Comparison of ENCODE assay signal across 25 cellular contexts in the genomic region with DNA sequence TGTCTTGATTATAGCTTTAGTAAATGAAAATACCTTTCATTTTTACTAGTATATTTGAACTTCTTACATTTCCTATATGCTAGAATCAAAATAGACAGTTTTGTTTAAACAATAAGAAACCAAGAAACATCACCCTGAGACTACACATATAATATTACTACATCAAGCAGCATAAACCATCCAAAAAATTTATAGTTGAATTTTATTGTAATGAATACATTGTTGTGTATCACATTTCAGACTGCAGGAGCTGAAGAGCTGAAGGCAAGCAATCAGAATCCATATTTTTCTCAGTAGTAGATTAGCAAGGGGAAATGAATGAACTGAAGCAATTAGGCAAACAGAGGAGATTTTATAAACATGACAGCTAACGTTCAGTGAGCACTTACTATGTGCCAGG.
A peak's percentile ranks its signal among the peaks of the same experiment; 100 is the strongest.
DNase-seq lines count a peak whose midpoint lies in the region; ATAC-seq, FAIRE-seq and TF ChIP-seq lines count a peak whose summit lies in the region.
"Had no signal": no experiment of that assay in that cellular context is flagged by ENCODE, and none has a peak within 500 bp of the region (broad histone marks: within the 10 kb centered on the region; RNA-seq: fewer than 3 reads in every experiment).

No MANE protein-coding gene starts in this region.

- ATAC-seq in IMR-90 (ENCODE audit: low read depth): peak; percentile 60; the same call in 1 of the 2 replicates
- ATAC-seq in GM19023 (IDR thresholded peaks at IDR 0.05; ENCODE audit: unreplicated experiment): no peak
- ATAC-seq: A549 had no signal

- CTCF ChIA-PET in IMR-90 (lab: Yijun Ruan, JAX): interaction anchor here (0.5 to 0.6 kb wide), 2 partner anchors 187 to 273 kb away, joined by 3 to 4 read pairs; no protein-coding TSS in a partner anchor

- POLR2A ChIA-PET in IMR-90 (lab: Charles Lee; ENCODE audit: unreplicated experiment): no interaction called here

- H3K27me3 ChIP-seq in IMR-90 (ENCODE audit: control insufficient read depth, insufficient read depth, low read length) (no peaks in the 10 kb centered on the region), adipocyte (replicated peaks; ENCODE audit: control insufficient read depth, insufficient read depth, low read length) (no peaks in the 10 kb centered on the region), ascending aorta (no peaks in the 10 kb centered on the region)
- H3K27me3 ChIP-seq: BE2C; BLaER1 treated with 17β-estradiol and CSF1 and Interleukin-3, amounts not matched to agents 10 nM and 100 nM had no signal

- no peak overlapping the region for H2AK9ac ChIP-seq in IMR-90 (replicated peaks; ENCODE audit: low read depth, low read length, poor library complexity)

- no peak overlapping the region for H4K5ac ChIP-seq in IMR-90 (ENCODE audit: low read depth, low read length)

- no peak overlapping the region for H3K23ac ChIP-seq in IMR-90 (ENCODE audit: low read depth, low read length)

- WGBS in IMR-90 (ENCODE audit: extremely low coverage in 2 of 2, insufficient read length in 1 of 2), 2 experiments: no CpG with 5 or more reads among the region's 1 CpG

- H3K4me3 ChIP-seq in IMR-90 (ENCODE audit: insufficient read depth, low read depth, low read length): no peak overlapping the region
- H3K4me3 ChIP-seq in adipocyte (ENCODE audit: low read length): no peak overlapping the region
- no peak overlapping the region for H3K4me3 ChIP-seq in ascending aorta
- H3K4me3 ChIP-seq: A549; BLaER1 treated with 17β-estradiol and CSF1 and Interleukin-3, amounts not matched to agents 10 nM and 100 nM; GM23248 had no signal

- no peaks in the 10 kb centered on the region for H3K79me1 ChIP-seq in IMR-90 (ENCODE audit: low read depth in 1 of 2, low read length in 2 of 2)

- no peak overlapping the region for H2BK120ac ChIP-seq in IMR-90 (ENCODE audit: low read depth, low read length)

- peak; percentile 77 for FAIRE-seq in D721Med (lab: Jason Lieb, UNC)
- FAIRE-seq: G401.6, GM12892, GM19239, H1 had no signal

- H3K4me2 ChIP-seq in IMR-90 (ENCODE audit: low read depth, low read length): no peak overlapping the region
- H3K4me2 ChIP-seq: A549; BLaER1 treated with 17β-estradiol and CSF1 and Interleukin-3, amounts not matched to agents 10 nM and 100 nM had no signal

- no peak overlapping the region for H2BK15ac ChIP-seq in IMR-90 (ENCODE audit: low read depth, low read length)

- H2BK20ac ChIP-seq in IMR-90 (ENCODE audit: low read depth, low read length): no peak overlapping the region

- H3K4ac ChIP-seq in IMR-90 (ENCODE audit: low read depth, low read length): no peak overlapping the region

- DNase-seq in D721Med (ENCODE audit: insufficient read length, low spot score) (no peak), IMR-90 (no peak), adipocyte (ENCODE audit: low read depth) (peak; percentile 53), iris pigment epithelial cell (ENCODE audit: low read depth) (peak; percentile 10), ascending aorta (ENCODE audit: low spot score in 2 of 2) (no peak), NCI-H345 treated with DMSO at 0.1 percent for 48 hours (lab: John Stamatoyannopoulos, UW; ENCODE audit: unreplicated experiment) (no peak)
- DNase-seq in activated CD4-positive, alpha-beta T cell treated with anti-CD3 and anti-CD28 coated beads for 48 hours: no peak
- DNase-seq: 8988T; ACHN; AML-193; BE2C; CD4-positive, alpha-beta T cell; CD8-positive, alpha-beta memory T cell; DMS153; DND-41; GM23248; H7; HCEC 1CT had no signal

- no peak overlapping the region for H4K8ac ChIP-seq in IMR-90 (ENCODE audit: low read depth in 2 of 2, low read length in 2 of 2)

- no peaks in the 10 kb centered on the region for H4K20me1 ChIP-seq in IMR-90 (ENCODE audit: insufficient read depth, low read length)
- H4K20me1 ChIP-seq: BLaER1 treated with 17β-estradiol and CSF1 and Interleukin-3, amounts not matched to agents 10 nM and 100 nM had no signal

- no peak overlapping the region for H3K56ac ChIP-seq in IMR-90 (ENCODE audit: extremely low read depth, insufficient read depth, low read length)

- no peak overlapping the region for H3K27ac ChIP-seq in IMR-90 (ENCODE audit: insufficient read depth, low read length)
- H3K27ac ChIP-seq in ascending aorta: no peak overlapping the region
- H3K27ac ChIP-seq: A549; BLaER1 treated with 17β-estradiol and CSF1 and Interleukin-3, amounts not matched to agents 10 nM and 100 nM; GM23248 had no signal

- no peak overlapping the region for H4K91ac ChIP-seq in IMR-90 (ENCODE audit: insufficient read depth, low read depth, low read length)

- no peak overlapping the region for H2BK5ac ChIP-seq in IMR-90 (ENCODE audit: low read depth, low read length, poor library complexity, severe bottlenecking)

- intact Hi-C loops in IMR-90 (cut with micrococcal nuclease): no loop called here
- intact Hi-C loops in ascending aorta (cut with DNase I): no loop called here

- H3K36me3 ChIP-seq in IMR-90 (ENCODE audit: control insufficient read depth, insufficient read depth, low read length) (no peaks in the 10 kb centered on the region), adipocyte (ENCODE audit: control insufficient read depth, insufficient read depth, low read length, severe bottlenecking) (no peaks in the 10 kb centered on the region), ascending aorta (no peaks in the 10 kb centered on the region)
- H3K36me3 ChIP-seq: BE2C; BLaER1 treated with 17β-estradiol and CSF1 and Interleukin-3, amounts not matched to agents 10 nM and 100 nM had no signal

- H3K18ac ChIP-seq in IMR-90 (ENCODE audit: low read depth, low read length): no peak overlapping the region

- no peaks in the 10 kb centered on the region for H3K9me1 ChIP-seq in IMR-90 (ENCODE audit: insufficient read depth, low read length)

- H3K4me1 ChIP-seq in IMR-90 (ENCODE audit: control insufficient read depth, insufficient read depth, low read length): no peaks in the 10 kb centered on the region
- peaks cover 7% of the 10 kb centered on the region for H3K4me1 ChIP-seq in adipocyte (ENCODE audit: control insufficient read depth, insufficient read depth, low read length)
- peaks cover 0 to 4% of the 10 kb centered on the region in 2 donors for H3K4me1 ChIP-seq in ascending aorta
- H3K4me1 ChIP-seq: A549; BE2C; BLaER1 treated with 17β-estradiol and CSF1 and Interleukin-3, amounts not matched to agents 10 nM and 100 nM had no signal

- dilution Hi-C loops in IMR-90 (cut with HindIII; ENCODE audit: low sequenced_read_pairs, unreplicated experiment): no loop called here

- no peak overlapping the region for H2AK5ac ChIP-seq in IMR-90 (ENCODE audit: low read depth, low read length)

- in situ Hi-C loops in IMR-90 (cut with MboI; ENCODE audit: low sequenced_read_pairs): no loop called here

- H3K9me3 ChIP-seq in IMR-90 (ENCODE audit: control insufficient read depth, insufficient read depth, low read length) (no peaks in the 10 kb centered on the region), adipocyte (ENCODE audit: control insufficient read depth, low read length) (peaks cover under 1% of the 10 kb centered on the region), ascending aorta (no peaks in the 10 kb centered on the region)
- H3K9me3 ChIP-seq: A549; BE2C; BLaER1 treated with 17β-estradiol and CSF1 and Interleukin-3, amounts not matched to agents 10 nM and 100 nM had no signal

- no peak overlapping the region for H2AFZ ChIP-seq in IMR-90 (replicated peaks; ENCODE audit: low read length, poor library complexity)
- H2AFZ ChIP-seq: GM23248 had no signal

- TF ChIP-seq RAD21 in IMR-90 (IDR thresholded peaks at IDR 0.05; ENCODE audit: low read length): no peak

- no peak for TF ChIP-seq POLR2A in IMR-90 (IDR thresholded peaks at IDR 0.05; ENCODE audit: low read depth, low read length)

- H3K9ac ChIP-seq in IMR-90 (ENCODE audit: low read depth, low read length) (no peak overlapping the region), adipocyte (ENCODE audit: low read length) (no peak overlapping the region)
- H3K9ac ChIP-seq: BLaER1 treated with 17β-estradiol and CSF1 and Interleukin-3, amounts not matched to agents 10 nM and 100 nM; GM23248 had no signal

- no TSS peak for BruUV-seq in IMR-90 (replicated peaks; lab: Mats Ljungman, UMichigan)

- H3K14ac ChIP-seq in IMR-90 (replicated peaks; ENCODE audit: low read depth, low read length): no peak overlapping the region

- no peak for TF ChIP-seq CTCF in D721Med (IDR thresholded peaks at IDR 0.05; ENCODE audit: insufficient read depth, missing control alignments)
- no peak for TF ChIP-seq CTCF in IMR-90 (conservative IDR thresholded peaks at IDR 0.05; ENCODE audit: low read depth, low read length)
- TF ChIP-seq CTCF in ascending aorta (IDR thresholded peaks at IDR 0.05): no peak

TF ChIP-seq in IMR-90, 13 proteins besides CTCF, POLR2A, EP300 and RAD21:
- TF ChIP-seq MXI1 (IDR thresholded peaks at IDR 0.05; ENCODE audit: borderline replicate concordance, low read depth, low read length): no peak
- no peak for TF ChIP-seq SMC3 (IDR thresholded peaks at IDR 0.05; ENCODE audit: low read depth, low read length)
- TF ChIP-seq FOS (IDR thresholded peaks at IDR 0.05; ENCODE audit: low read depth, low read length): no peak
- no peak for TF ChIP-seq MAFK (IDR thresholded peaks at IDR 0.05; ENCODE audit: low read depth, low read length)
- TF ChIP-seq, protein P1, sequence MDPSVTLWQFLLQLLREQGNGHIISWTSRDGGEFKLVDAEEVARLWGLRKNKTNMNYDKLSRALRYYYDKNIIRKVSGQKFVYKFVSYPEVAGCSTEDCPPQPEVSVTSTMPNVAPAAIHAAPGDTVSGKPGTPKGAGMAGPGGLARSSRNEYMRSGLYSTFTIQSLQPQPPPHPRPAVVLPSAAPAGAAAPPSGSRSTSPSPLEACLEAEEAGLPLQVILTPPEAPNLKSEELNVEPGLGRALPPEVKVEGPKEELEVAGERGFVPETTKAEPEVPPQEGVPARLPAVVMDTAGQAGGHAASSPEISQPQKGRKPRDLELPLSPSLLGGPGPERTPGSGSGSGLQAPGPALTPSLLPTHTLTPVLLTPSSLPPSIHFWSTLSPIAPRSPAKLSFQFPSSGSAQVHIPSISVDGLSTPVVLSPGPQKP (IDR thresholded peaks at IDR 0.05; ENCODE audit: borderline replicate concordance, low read depth, low read length): no peak
- no peak for TF ChIP-seq CEBPB (IDR thresholded peaks at IDR 0.05; ENCODE audit: low read depth, low read length)
- TF ChIP-seq RCOR1 (IDR thresholded peaks at IDR 0.05; ENCODE audit: insufficient replicate concordance, low read length): no peak
TF ChIP-seq in IMR-90: peak in this region for 0.

Comparison
In these comparisons a context has a peak if more than half of its experiments do, and no peak if none do; other contexts are left out.
1. DNase-seq: peak in adipocyte (single experiment) and iris pigment epithelial cell (single experiment); none in D721Med (single experiment), IMR-90 (single experiment), ascending aorta (0 of 2), NCI-H345 treated with DMSO at 0.1 percent for 48 hours (single experiment) and activated CD4-positive, alpha-beta T cell treated with anti-CD3 and anti-CD28 coated beads for 48 hours (single experiment).